In the genomic region with DNA sequence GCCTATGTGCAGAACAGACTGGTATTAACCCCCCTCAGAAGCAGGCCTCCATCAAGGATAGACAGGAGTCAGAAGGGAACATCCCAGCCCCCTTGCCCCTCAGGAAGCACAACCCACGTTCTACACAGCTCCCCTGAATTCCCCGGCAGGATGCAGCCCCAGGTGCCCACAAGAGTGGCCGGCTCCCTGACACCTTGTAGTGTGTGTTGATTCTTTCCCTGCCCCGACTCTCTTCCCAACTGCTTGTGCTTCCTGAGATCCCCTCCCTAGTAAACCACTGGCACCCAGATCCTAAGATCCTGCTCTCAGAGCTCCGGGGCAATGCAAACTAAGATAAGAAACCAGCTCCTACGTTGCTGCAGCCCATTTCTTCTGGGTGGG, we compare ENCODE assay signal across 9 cellular contexts. TPM values are rescaled to one million over a fixed set of nuclear protein-coding genes. Genes with fewer than 3 reads are reported as not detected.
A peak's percentile ranks its signal among the peaks of the same experiment; 100 is the strongest.
DNase-seq lines count a peak whose midpoint lies in the region; ATAC-seq and TF ChIP-seq lines count a peak whose summit lies in the region.
"Had no signal": no experiment of that assay in that cellular context is flagged by ENCODE, and none has a peak within 500 bp of the region (broad histone marks: within the 10 kb centered on the region; RNA-seq: fewer than 3 reads in every experiment).

No MANE protein-coding gene starts in this region.

- no peak for DNase-seq in breast epithelium (ENCODE audit: low spot score in 2 of 2)
- DNase-seq in MCF 10A (ENCODE audit: unreplicated experiment) = no peak
- no peak for DNase-seq in activated T-helper 2 cell treated with anti-CD3 and anti-CD28 coated beads, Interferon-gamma antibody, Interleukin-2, Interleukin-4, amounts not matched to agents 10 μg/mL and 5 μg/mL and 100 μg/mL, durations not matched to agents 14 hours and 24 hours and 36 hours (ENCODE audit: low spot score)
- no peak for DNase-seq in mucosa of descending colon
- no peak for DNase-seq in type B pancreatic cell (ENCODE audit: extremely low spot score, unreplicated experiment)
- no peak for DNase-seq in C1 segment of cervical spinal cord (lab: John Stamatoyannopoulos, UW)

- H3K27ac ChIP-seq in breast epithelium = peak overlapping the region; percentile 4 to 18
- H3K27ac ChIP-seq: C4-2B had no signal

- H3K27ac Mint-ChIP-seq in MCF 10A (ENCODE audit: low read depth, unreplicated experiment) (no peak overlapping the region), type B pancreatic cell (peak overlapping the region; percentile 53)
- peak overlapping the region; percentile 81 for H3K27ac Mint-ChIP-seq in activated T-helper 2 cell treated with anti-CD3 and anti-CD28 coated beads, Interferon-gamma antibody, Interleukin-2, Interleukin-4, amounts not matched to agents 10 μg/mL and 5 μg/mL and 100 μg/mL, durations not matched to agents 14 hours and 24 hours and 36 hours

- peaks cover 7% of the 10 kb centered on the region for H3K36me3 Mint-ChIP-seq in MCF 10A (ENCODE audit: insufficient read depth, unreplicated experiment)
- peaks cover 9% of the 10 kb centered on the region for H3K36me3 Mint-ChIP-seq in activated T-helper 2 cell treated with anti-CD3 and anti-CD28 coated beads, Interferon-gamma antibody, Interleukin-2, Interleukin-4, amounts not matched to agents 10 μg/mL and 5 μg/mL and 100 μg/mL, durations not matched to agents 14 hours and 24 hours and 36 hours (ENCODE audit: low read depth)
- H3K36me3 Mint-ChIP-seq in type B pancreatic cell = no peaks in the 10 kb centered on the region

- no peaks in the 10 kb centered on the region for H3K27me3 Mint-ChIP-seq in MCF 10A (ENCODE audit: insufficient read depth, unreplicated experiment)
- H3K27me3 Mint-ChIP-seq in activated T-helper 2 cell treated with anti-CD3 and anti-CD28 coated beads, Interferon-gamma antibody, Interleukin-2, Interleukin-4, amounts not matched to agents 10 μg/mL and 5 μg/mL and 100 μg/mL, durations not matched to agents 14 hours and 24 hours and 36 hours (ENCODE audit: low read depth) = no peaks in the 10 kb centered on the region
- no peaks in the 10 kb centered on the region for H3K27me3 Mint-ChIP-seq in type B pancreatic cell

- H3K9me3 ChIP-seq in breast epithelium = no peaks in the 10 kb centered on the region
- no peaks in the 10 kb centered on the region for H3K9me3 ChIP-seq in mucosa of descending colon

- TF ChIP-seq POLR2A in breast epithelium (IDR thresholded peaks at IDR 0.05) = no peak

- no peaks in the 10 kb centered on the region for H3K27me3 ChIP-seq in breast epithelium

- BruUV-seq in MCF 10A (replicated peaks; lab: Mats Ljungman, UMichigan) = no TSS peak

- H3K4me3 ChIP-seq in breast epithelium (peak overlapping the region in 2 of 3 donors; percentile 22 to 48), mucosa of descending colon (no peak overlapping the region)

- H3K4me1 ChIP-seq in breast epithelium (peaks cover 3 to 5% of the 10 kb centered on the region in 2 donors), mucosa of descending colon (ENCODE audit: low read depth) (peaks cover 3% of the 10 kb centered on the region)

- TF ChIP-seq CTCF in breast epithelium (IDR thresholded peaks at IDR 0.05) = no peak
- no peak for TF ChIP-seq CTCF in MCF 10A (IDR thresholded peaks at IDR 0.05; ENCODE audit: unreplicated experiment)
- no peak for TF ChIP-seq CTCF in mucosa of descending colon (IDR thresholded peaks at IDR 0.05)
- TF ChIP-seq CTCF in type B pancreatic cell (conservative IDR thresholded peaks at IDR 0.05) = no peak

- intact Hi-C loops in breast epithelium (cut with DNase I; ENCODE audit: low total_unique reads) = no loop called here
- intact Hi-C loops in MCF 10A (cut with micrococcal nuclease) = no loop called here
- intact Hi-C loops in activated T-helper 2 cell treated with anti-CD3 and anti-CD28 coated beads, Interferon-gamma antibody, Interleukin-2, Interleukin-4, amounts not matched to agents 10 μg/mL and 5 μg/mL and 100 μg/mL, durations not matched to agents 14 hours and 24 hours and 36 hours (cut with micrococcal nuclease) = no loop called here
- intact Hi-C loops in mucosa of descending colon (cut with DNase I, micrococcal nuclease) = no loop called here

- ATAC-seq in mucosa of descending colon = peak; percentile 5
- no peak for ATAC-seq in GM19395 (IDR thresholded peaks at IDR 0.05; ENCODE audit: unreplicated experiment)
- ATAC-seq in GM18511 (IDR thresholded peaks at IDR 0.05; ENCODE audit: unreplicated experiment) = no peak

- CTCF ChIA-PET in MCF 10A (lab: Yijun Ruan, JAX) = interaction anchor here (0.8 to 1.1 kb wide), 4 partner anchors 9 to 196 kb away, joined by 3 to 7 read pairs (median 3); no protein-coding TSS in a partner anchor

- H3K36me3 ChIP-seq in breast epithelium (no peaks in the 10 kb centered on the region), mucosa of descending colon (ENCODE audit: low read depth) (no peaks in the 10 kb centered on the region)

- POLR2A ChIA-PET in MCF 10A (lab: Yijun Ruan, JAX) = interaction anchor here (0.6 to 1.4 kb wide), 3 partner anchors 8 to 71 kb away, joined by 3 to 4 read pairs (median 3); no protein-coding TSS in a partner anchor

- H3K9me3 Mint-ChIP-seq in MCF 10A (ENCODE audit: unreplicated experiment) (no peaks in the 10 kb centered on the region), type B pancreatic cell (no peaks in the 10 kb centered on the region)
- H3K9me3 Mint-ChIP-seq in activated T-helper 2 cell treated with anti-CD3 and anti-CD28 coated beads, Interferon-gamma antibody, Interleukin-2, Interleukin-4, amounts not matched to agents 10 μg/mL and 5 μg/mL and 100 μg/mL, durations not matched to agents 14 hours and 24 hours and 36 hours = peaks cover 8% of the 10 kb centered on the region

- H3K4me3 Mint-ChIP-seq in MCF 10A (ENCODE audit: unreplicated experiment) = no peak overlapping the region
- peak overlapping the region; percentile 73 for H3K4me3 Mint-ChIP-seq in activated T-helper 2 cell treated with anti-CD3 and anti-CD28 coated beads, Interferon-gamma antibody, Interleukin-2, Interleukin-4, amounts not matched to agents 10 μg/mL and 5 μg/mL and 100 μg/mL, durations not matched to agents 14 hours and 24 hours and 36 hours (ENCODE audit: low read depth)
- no peak overlapping the region for H3K4me3 Mint-ChIP-seq in type B pancreatic cell

- H3K4me1 Mint-ChIP-seq in MCF 10A (ENCODE audit: insufficient read depth, unreplicated experiment) (peaks cover 4% of the 10 kb centered on the region), type B pancreatic cell (ENCODE audit: unreplicated experiment) (peaks cover 15% of the 10 kb centered on the region)
- H3K4me1 Mint-ChIP-seq in activated T-helper 2 cell treated with anti-CD3 and anti-CD28 coated beads, Interferon-gamma antibody, Interleukin-2, Interleukin-4, amounts not matched to agents 10 μg/mL and 5 μg/mL and 100 μg/mL, durations not matched to agents 14 hours and 24 hours and 36 hours (ENCODE audit: low read depth) = peaks cover 45% of the 10 kb centered on the region

RNA-seq across cellular contexts. Expression of a gene that starts 34.8 kb away (rescaled TPM):
- total RNA-seq in breast epithelium (100 to 1,000 TPM in 1 of 3 donors, 10 to 100 TPM in 2; 50.6 to 109 (median 59.0) TPM), MCF 10A (2022) (120 and 161 TPM in 2 replicates), mucosa of descending colon (100 to 1,000 TPM; 140 to 308 (median 246) TPM), type B pancreatic cell (ENCODE audit: low replicate concordance) (49.8 and 66.6 TPM in 2 replicates)
- 121 and 135 TPM in 2 replicates for total RNA-seq in activated T-helper 2 cell treated with anti-CD3 and anti-CD28 coated beads, Interferon-gamma antibody, Interleukin-2, Interleukin-4, amounts not matched to agents 10 μg/mL and 5 μg/mL and 100 μg/mL, durations not matched to agents 14 hours and 24 hours and 36 hours

RNA-seq across cellular contexts. Expression of a gene that starts 46.7 kb away (rescaled TPM):
- total RNA-seq in breast epithelium (10 to 100 TPM; 16.4 to 68.3 (median 18.7) TPM), MCF 10A (2022) (1.9 and 5.8 TPM in 2 replicates), mucosa of descending colon (10 to 100 TPM in 1 of 3 donors, 1 to 10 TPM in 2; 2.3 to 22.1 (median 4.2) TPM), type B pancreatic cell (ENCODE audit: low replicate concordance) (23.8 and 44.0 TPM in 2 replicates)
- total RNA-seq in activated T-helper 2 cell treated with anti-CD3 and anti-CD28 coated beads, Interferon-gamma antibody, Interleukin-2, Interleukin-4, amounts not matched to agents 10 μg/mL and 5 μg/mL and 100 μg/mL, durations not matched to agents 14 hours and 24 hours and 36 hours = 8.6 and 9.5 TPM in 2 replicates
